2 cellular contexts compared by ENCODE assay signal in the genomic region with DNA sequence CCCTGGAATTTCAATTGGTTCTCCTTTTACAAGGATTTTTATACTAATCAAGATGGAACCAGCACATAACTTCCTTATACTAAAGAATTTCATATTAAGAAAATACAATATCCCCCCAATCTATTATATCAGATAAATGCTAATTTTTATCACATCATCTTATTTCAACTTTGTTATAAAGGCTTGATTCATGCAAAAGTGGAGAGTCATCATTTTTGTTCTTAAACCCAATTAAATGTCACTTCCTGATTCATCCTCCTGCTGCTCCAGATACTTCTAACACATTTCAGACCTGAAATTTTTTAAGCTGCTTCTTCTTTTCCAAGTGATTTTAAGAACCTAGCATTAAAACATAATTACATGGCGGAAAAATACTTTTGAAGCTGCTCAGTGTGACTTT.
TF ChIP-seq lines count a peak whose summit lies in the region.

No MANE protein-coding gene starts in this region.

TF ChIP-seq in HCT116, 20 proteins besides CTCF, POLR2A, EP300 and RAD21 (continued from another document):
- TF ChIP-seq JUND (IDR thresholded peaks at IDR 0.05) (no peak), SP1 (IDR thresholded peaks at IDR 0.05; ENCODE audit: low read depth) (no peak), ZNF274 (IDR thresholded peaks at IDR 0.05; ENCODE audit: low read depth, low read length) (no peak)
- TF ChIP-seq, protein P1, sequence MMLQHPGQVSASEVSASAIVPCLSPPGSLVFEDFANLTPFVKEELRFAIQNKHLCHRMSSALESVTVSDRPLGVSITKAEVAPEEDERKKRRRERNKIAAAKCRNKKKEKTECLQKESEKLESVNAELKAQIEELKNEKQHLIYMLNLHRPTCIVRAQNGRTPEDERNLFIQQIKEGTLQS (IDR thresholded peaks at IDR 0.05) = no peak

TF ChIP-seq in K562, 482 proteins besides CTCF, POLR2A, EP300 and RAD21 (continued from another document):
- TF ChIP-seq, protein P2, sequence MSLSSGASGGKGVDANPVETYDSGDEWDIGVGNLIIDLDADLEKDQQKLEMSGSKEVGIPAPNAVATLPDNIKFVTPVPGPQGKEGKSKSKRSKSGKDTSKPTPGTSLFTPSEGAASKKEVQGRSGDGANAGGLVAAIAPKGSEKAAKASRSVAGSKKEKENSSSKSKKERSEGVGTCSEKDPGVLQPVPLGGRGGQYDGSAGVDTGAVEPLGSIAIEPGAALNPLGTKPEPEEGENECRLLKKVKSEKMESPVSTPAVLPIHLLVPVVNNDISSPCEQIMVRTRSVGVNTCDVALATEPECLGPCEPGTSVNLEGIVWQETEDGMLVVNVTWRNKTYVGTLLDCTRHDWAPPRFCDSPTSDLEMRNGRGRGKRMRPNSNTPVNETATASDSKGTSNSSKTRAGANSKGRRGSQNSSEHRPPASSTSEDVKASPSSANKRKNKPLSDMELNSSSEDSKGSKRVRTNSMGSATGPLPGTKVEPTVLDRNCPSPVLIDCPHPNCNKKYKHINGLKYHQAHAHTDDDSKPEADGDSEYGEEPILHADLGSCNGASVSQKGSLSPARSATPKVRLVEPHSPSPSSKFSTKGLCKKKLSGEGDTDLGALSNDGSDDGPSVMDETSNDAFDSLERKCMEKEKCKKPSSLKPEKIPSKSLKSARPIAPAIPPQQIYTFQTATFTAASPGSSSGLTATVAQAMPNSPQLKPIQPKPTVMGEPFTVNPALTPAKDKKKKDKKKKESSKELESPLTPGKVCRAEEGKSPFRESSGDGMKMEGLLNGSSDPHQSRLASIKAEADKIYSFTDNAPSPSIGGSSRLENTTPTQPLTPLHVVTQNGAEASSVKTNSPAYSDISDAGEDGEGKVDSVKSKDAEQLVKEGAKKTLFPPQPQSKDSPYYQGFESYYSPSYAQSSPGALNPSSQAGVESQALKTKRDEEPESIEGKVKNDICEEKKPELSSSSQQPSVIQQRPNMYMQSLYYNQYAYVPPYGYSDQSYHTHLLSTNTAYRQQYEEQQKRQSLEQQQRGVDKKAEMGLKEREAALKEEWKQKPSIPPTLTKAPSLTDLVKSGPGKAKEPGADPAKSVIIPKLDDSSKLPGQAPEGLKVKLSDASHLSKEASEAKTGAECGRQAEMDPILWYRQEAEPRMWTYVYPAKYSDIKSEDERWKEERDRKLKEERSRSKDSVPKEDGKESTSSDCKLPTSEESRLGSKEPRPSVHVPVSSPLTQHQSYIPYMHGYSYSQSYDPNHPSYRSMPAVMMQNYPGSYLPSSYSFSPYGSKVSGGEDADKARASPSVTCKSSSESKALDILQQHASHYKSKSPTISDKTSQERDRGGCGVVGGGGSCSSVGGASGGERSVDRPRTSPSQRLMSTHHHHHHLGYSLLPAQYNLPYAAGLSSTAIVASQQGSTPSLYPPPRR (CRISPR knock-in tag; IDR thresholded peaks at IDR 0.05; ENCODE audit: borderline replicate concordance) = no peak
- TF ChIP-seq, protein P3, sequence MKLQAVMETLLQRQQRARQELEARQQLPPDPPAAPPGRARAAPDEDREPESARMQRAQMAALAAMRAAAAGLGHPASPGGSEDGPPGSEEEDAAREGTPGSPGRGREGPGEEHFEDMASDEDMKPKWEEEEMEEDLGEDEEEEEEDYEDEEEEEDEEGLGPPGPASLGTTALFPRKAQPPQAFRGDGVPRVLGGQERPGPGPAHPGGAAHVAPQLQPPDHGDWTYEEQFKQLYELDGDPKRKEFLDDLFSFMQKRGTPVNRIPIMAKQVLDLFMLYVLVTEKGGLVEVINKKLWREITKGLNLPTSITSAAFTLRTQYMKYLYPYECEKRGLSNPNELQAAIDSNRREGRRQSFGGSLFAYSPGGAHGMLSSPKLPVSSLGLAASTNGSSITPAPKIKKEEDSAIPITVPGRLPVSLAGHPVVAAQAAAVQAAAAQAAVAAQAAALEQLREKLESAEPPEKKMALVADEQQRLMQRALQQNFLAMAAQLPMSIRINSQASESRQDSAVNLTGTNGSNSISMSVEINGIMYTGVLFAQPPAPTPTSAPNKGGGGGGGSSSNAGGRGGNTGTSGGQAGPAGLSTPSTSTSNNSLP (IDR thresholded peaks at IDR 0.05; ENCODE audit: borderline replicate concordance, low read depth, low read length) = no peak
- TF ChIP-seq ZNF217 (CRISPR knock-in tag; IDR thresholded peaks at IDR 0.05) (no peak), KDM5B (IDR thresholded peaks at IDR 0.05; ENCODE audit: insufficient replicate concordance, low read depth, low read length) (no peak), SMARCA5 (IDR thresholded peaks at IDR 0.05) (no peak), FOXA3 (CRISPR knock-in tag; conservative IDR thresholded peaks at IDR 0.05 in 1 of 2, IDR thresholded peaks at IDR 0.05 in 1 of 2) (no peak), TSC22D4 (tag; IDR thresholded peaks at IDR 0.05) (no peak), C11orf30 (IDR thresholded peaks at IDR 0.05; ENCODE audit: low read depth) (0 out of 2 replicates have a peak, but pooled peaks have one; percentile 8), TFAM (CRISPR knock-in tag; conservative IDR thresholded peaks at IDR 0.05) (no peak), KLF1 (tag; IDR thresholded peaks at IDR 0.05) (no peak), CBX2 (IDR thresholded peaks at IDR 0.05; ENCODE audit: insufficient read depth, low read length, poor library complexity, severe bottlenecking) (no peak), NBN (IDR thresholded peaks at IDR 0.05; ENCODE audit: low read depth) (no peak)
